ENCODE assay signal across 18 cellular contexts in the genomic region with DNA sequence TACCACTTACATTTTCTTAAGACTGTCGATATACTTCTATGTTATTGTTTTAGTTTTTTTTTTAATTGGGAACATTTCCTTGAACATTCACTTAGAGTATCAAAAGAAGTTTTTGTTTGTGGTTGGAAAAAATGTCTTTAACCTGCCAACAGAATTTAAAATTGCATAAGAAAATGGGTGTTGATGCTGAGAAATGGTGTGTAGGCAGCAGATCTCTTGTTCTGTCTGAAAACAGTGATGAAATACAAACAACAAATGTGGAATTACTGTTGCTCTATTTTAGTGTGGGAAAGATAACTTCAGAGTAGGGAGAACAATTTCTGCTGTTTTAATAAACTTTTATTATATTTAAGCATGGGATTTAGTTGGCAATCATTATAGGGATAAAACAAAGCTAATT.
A peak's percentile ranks its signal among the peaks of the same experiment; 100 is the strongest.
DNase-seq lines count a peak whose midpoint lies in the region; ATAC-seq, FAIRE-seq and TF ChIP-seq lines count a peak whose summit lies in the region.
"Had no signal": no experiment of that assay in that cellular context is flagged by ENCODE, and none has a peak within 500 bp of the region (broad histone marks: within the 10 kb centered on the region; RNA-seq: fewer than 3 reads in every experiment).

No MANE protein-coding gene starts in this region.

- ATAC-seq in K562 = no peak
- ATAC-seq in Right ventricle myocardium superior (ENCODE audit: poor library complexity) = peak; percentile 77
- ATAC-seq in HG03442 (IDR thresholded peaks at IDR 0.05; ENCODE audit: unreplicated experiment) = no peak
- no peak for ATAC-seq in psoas muscle
- ATAC-seq: GM12878 had no signal

- no peak overlapping the region for H3K4ac ChIP-seq in mesendoderm (ENCODE audit: low read depth, low read length)

- H3K4me1 ChIP-seq in K562 (replicated peaks in 1 of 2; ENCODE audit: control insufficient read depth in 2 of 2, insufficient read depth in 2 of 2, low read length in 2 of 2) (peaks cover 0 to 8% of the 10 kb centered on the region in 2 experiments; a peak in 1 of 5 replicates), psoas muscle (peaks cover 15% of the 10 kb centered on the region), mesendoderm (ENCODE audit: control insufficient read depth, low read depth, low read length) (no peaks in the 10 kb centered on the region)

- no peaks in the 10 kb centered on the region for H3K79me2 ChIP-seq in K562 (ENCODE audit: control insufficient read depth, insufficient read depth, low read length)
- no peaks in the 10 kb centered on the region for H3K79me2 ChIP-seq in mesendoderm (ENCODE audit: control insufficient read depth, insufficient read depth, low read length)

- FAIRE-seq in K562 (lab: Jason Lieb, UNC) = no peak
- FAIRE-seq: GM12878 had no signal

- intact Hi-C loops in K562 (cut with micrococcal nuclease) = no loop called here
- intact Hi-C loops in Right ventricle myocardium superior (cut with DNase I) = no loop called here
- intact Hi-C loops in psoas muscle (cut with DNase I) = no loop called here

- no peak overlapping the region for H2BK5ac ChIP-seq in mesendoderm (ENCODE audit: low read length)

- TF ChIP-seq CTCF in K562 (IDR thresholded peaks at IDR 0.05 in 2 of 3, conservative IDR thresholded peaks at IDR 0.05 in 1 of 3; ENCODE audit: insufficient read depth in 2 of 3, low read depth in 1 of 3, low read length in 3 of 3) (no peak), psoas muscle (IDR thresholded peaks at IDR 0.05) (no peak)

- H3K4me2 ChIP-seq in K562 (ENCODE audit: insufficient read depth, low read length) (no peak overlapping the region), mesendoderm (ENCODE audit: low read length) (no peak overlapping the region)

- no peak for TF ChIP-seq EP300 in K562 (IDR thresholded peaks at IDR 0.05; ENCODE audit: low read length)

- H3K27me3 ChIP-seq in K562 (ENCODE audit: control insufficient read depth in 2 of 2, insufficient read depth in 2 of 2, low read length in 2 of 2) = no peaks in the 10 kb centered on the region
- H3K27me3 ChIP-seq in psoas muscle (ENCODE audit: insufficient read depth in 3 of 3, low read length in 2 of 3) = no peaks in the 10 kb centered on the region
- H3K27me3 ChIP-seq in mesendoderm (ENCODE audit: insufficient read depth, low read length, poor library complexity) = no peaks in the 10 kb centered on the region
- H3K27me3 ChIP-seq: thyroid gland had no signal

- no TSS peak for BruUV-seq in K562 (replicated peaks; lab: Mats Ljungman, UMichigan)

- no peak overlapping the region for H4K5ac ChIP-seq in mesendoderm (ENCODE audit: low read length)

- no peak overlapping the region for H3K9ac ChIP-seq in K562 (ENCODE audit: insufficient read depth in 1 of 2, low read depth in 2 of 2, low read length in 2 of 2)
- no peak overlapping the region for H3K9ac ChIP-seq in mesendoderm (ENCODE audit: low read length)

- H3K4me3 ChIP-seq in K562 (no peak overlapping the region), skeletal muscle cell (ENCODE audit: low read depth, low read length) (no peak overlapping the region), psoas muscle (no peak overlapping the region), mesendoderm (ENCODE audit: low read length) (no peak overlapping the region)
- H3K4me3 ChIP-seq: GM12878, thyroid gland had no signal

- no peak for TF ChIP-seq RAD21 in K562 (CRISPR knock-in tag; conservative IDR thresholded peaks at IDR 0.05 in 1 of 2, IDR thresholded peaks at IDR 0.05 in 1 of 2)

- H2BK120ac ChIP-seq in mesendoderm (ENCODE audit: low read depth, low read length) = no peak overlapping the region

- POLR2A ChIA-PET in K562 (lab: Yijun Ruan, JAX) = interaction anchor here (0.5 to 1.0 kb wide), 2 partner anchors 8 to 1094 kb away, joined by 3 read pairs; no protein-coding TSS in a partner anchor

- H4K8ac ChIP-seq in mesendoderm (ENCODE audit: low read depth, low read length) = no peak overlapping the region

- H2AFZ ChIP-seq in K562 (ENCODE audit: low read depth, low read length) = no peak overlapping the region

- DNase-seq in EH (ENCODE audit: low read depth) (peak; percentile 67), K562 (ENCODE audit: extremely low read depth in 1 of 4, low spot score in 3 of 4) (no peak), Right ventricle myocardium superior (no peak), skeletal muscle cell (ENCODE audit: low read depth) (peak; percentile 70), psoas muscle (no peak), SIG-M5 (lab: John Stamatoyannopoulos, UW) (no peak), mesendoderm (no peak)
- DNase-seq: C1 segment of cervical spinal cord; central memory CD4-positive, alpha-beta T cell; DND-41; midbrain; NCI-H1417; nucleus accumbens; SW 1271; thyroid gland; WERI-Rb-1 had no signal

- H3K18ac ChIP-seq in mesendoderm (ENCODE audit: low read length) = no peak overlapping the region

- WGBS in K562 (ENCODE audit: insufficient coverage, low coverage, missing lambda C conversion rate) = 61% methylated on average over 1 of the region's 1 CpG
- 83 to 84% (median 84%) methylated on average over 1 of the region's 1 CpG for WGBS in psoas muscle, 3 donors
- WGBS in mesendoderm (ENCODE audit: extremely low coverage, insufficient coverage, low lambda C conversion rate) = no CpG with 5 or more reads among the region's 1 CpG

- H3K36me3 ChIP-seq in K562 (ENCODE audit: control insufficient read depth, insufficient read depth, low read length) (no peaks in the 10 kb centered on the region), psoas muscle (ENCODE audit: insufficient read depth in 1 of 2, low read depth in 1 of 2) (no peaks in the 10 kb centered on the region), mesendoderm (ENCODE audit: control insufficient read depth, insufficient read depth, low read length) (no peaks in the 10 kb centered on the region)
- H3K36me3 ChIP-seq: thyroid gland had no signal

- TF ChIP-seq POLR2A in K562 (conservative IDR thresholded peaks at IDR 0.05) = no peak

- H4K20me1 ChIP-seq in K562 (replicated peaks; ENCODE audit: control insufficient read depth, insufficient read depth, low read length) = no peaks in the 10 kb centered on the region

- no peak overlapping the region for H2BK15ac ChIP-seq in mesendoderm (replicated peaks; ENCODE audit: low read depth)

- H3K9me3 ChIP-seq in K562 (replicated peaks; ENCODE audit: control insufficient read depth, insufficient read depth, low read depth, low read length) = no peaks in the 10 kb centered on the region
- H3K9me3 ChIP-seq in psoas muscle = no peaks in the 10 kb centered on the region
- H3K9me3 ChIP-seq: thyroid gland had no signal

- H3K9me1 ChIP-seq in K562 (ENCODE audit: control insufficient read depth, insufficient read depth, low read length) = no peaks in the 10 kb centered on the region

- in situ Hi-C loops in K562 (cut with MboI) = no loop called here

- CTCF ChIA-PET in K562 (lab: Yijun Ruan, JAX; ENCODE audit: low intra/inter-chr PET ratio) = no interaction called here

- H2AK5ac ChIP-seq in mesendoderm (ENCODE audit: low read length) = no peak overlapping the region

- H3K56ac ChIP-seq in mesendoderm (ENCODE audit: low read length) = no peak overlapping the region

- no peak overlapping the region for H3K23ac ChIP-seq in mesendoderm (ENCODE audit: low read length)

- no peaks in the 10 kb centered on the region for H3K79me1 ChIP-seq in mesendoderm (ENCODE audit: low read length)

- H3K27ac ChIP-seq in K562 (ENCODE audit: extremely low read depth, low read depth, low read length) (no peak overlapping the region), psoas muscle (no peak overlapping the region), mesendoderm (ENCODE audit: low read depth, low read length) (no peak overlapping the region)
- H3K27ac ChIP-seq: thyroid gland, WERI-Rb-1 had no signal

TF ChIP-seq in K562, 482 proteins besides CTCF, POLR2A, EP300 and RAD21:
- 0 out of 2 replicates have a peak, but pooled peaks have one; percentile 19 for TF ChIP-seq ZFX (CRISPR knock-in tag; IDR thresholded peaks at IDR 0.05)
- no peak for TF ChIP-seq ZNF696 (CRISPR knock-in tag; conservative IDR thresholded peaks at IDR 0.05)

Comparison
In these comparisons a context has a peak if more than half of its experiments do, and no peak if none do; other contexts are left out.
1. DNase-seq: peak in EH (single experiment) and skeletal muscle cell (single experiment); none in K562 (0 of 4), Right ventricle myocardium superior (single experiment), psoas muscle (0 of 2), SIG-M5 (single experiment) and mesendoderm (single experiment).